In genomic region chr6:167898673-167899311, GRCh38 we compare ENCODE assay signal across 7 cellular contexts.
DNase-seq lines count a peak whose midpoint lies in the region; ATAC-seq and TF ChIP-seq lines count a peak whose summit lies in the region.

No MANE protein-coding gene starts in this region.

- TF ChIP-seq CTCF in GM12865 (IDR thresholded peaks at IDR 0.05; ENCODE audit: insufficient read depth, low read depth, low read length, missing control alignments) (peak; percentile 46), Peyer's patch (IDR thresholded peaks at IDR 0.05) (peak; percentile 34 to 80 (median 72)), osteocyte (IDR thresholded peaks at IDR 0.05) (peak; percentile 77)

- peaks cover 0 to 25% (median 0%) of the 10 kb centered on the region in 3 donors for H3K36me3 ChIP-seq in Peyer's patch

- no peak overlapping the region for H3K27ac Mint-ChIP-seq in osteocyte (ENCODE audit: unreplicated experiment)

- H3K27me3 ChIP-seq in Peyer's patch: no peaks in the 10 kb centered on the region

- no peak overlapping the region for H3K4me3 ChIP-seq in GM12865 (ENCODE audit: low read depth, low read length)
- no peak overlapping the region for H3K4me3 ChIP-seq in Peyer's patch

- no peaks in the 10 kb centered on the region for H3K9me3 ChIP-seq in Peyer's patch

- no peak overlapping the region for H3K27ac ChIP-seq in Peyer's patch

- H3K4me1 Mint-ChIP-seq in osteocyte (ENCODE audit: unreplicated experiment): no peaks in the 10 kb centered on the region

- no peaks in the 10 kb centered on the region for H3K4me1 ChIP-seq in Peyer's patch

- H3K36me3 Mint-ChIP-seq in osteocyte (ENCODE audit: unreplicated experiment): peaks cover 9% of the 10 kb centered on the region

- no peak for TF ChIP-seq POLR2A in Peyer's patch (IDR thresholded peaks at IDR 0.05)
- TF ChIP-seq POLR2A in erythroblast (IDR thresholded peaks at IDR 0.05; ENCODE audit: low read length): no peak

- ATAC-seq in HG03457 (IDR thresholded peaks at IDR 0.05; ENCODE audit: unreplicated experiment): peak; percentile 49

- H3K9me3 Mint-ChIP-seq in osteocyte (ENCODE audit: unreplicated experiment): no peaks in the 10 kb centered on the region

- H3K4me3 Mint-ChIP-seq in osteocyte (ENCODE audit: unreplicated experiment): no peak overlapping the region

- DNase-seq in GM12865 (ENCODE audit: low read depth) (peak; percentile 28), Peyer's patch (no peak), erythroblast (lab: John Stamatoyannopoulos, UW) (peak; percentile 10 to 29), osteocyte (ENCODE audit: extremely low spot score, unreplicated experiment) (no peak), HuH-7 (ENCODE audit: low spot score) (no peak), Ammon's horn (ENCODE audit: low spot score) (no peak)

- no peaks in the 10 kb centered on the region for H3K27me3 Mint-ChIP-seq in osteocyte (ENCODE audit: unreplicated experiment)

Comparison
In these comparisons a context has a peak if more than half of its experiments do, and no peak if none do; other contexts are left out.
1. DNase-seq: peak in GM12865 (single experiment) and erythroblast (2 of 2); none in Peyer's patch (0 of 3), osteocyte (single experiment), HuH-7 (single experiment) and Ammon's horn (single experiment).
2. Peak in every context shown above with its lines, with median percentiles within 50 percentile points of each other: CTCF ChIP-seq.